1 cellular context compared by ENCODE assay signal in genomic region chr7:128671992-128672391, GRCh38.
TF ChIP-seq lines count a peak whose summit lies in the region.

Gene GARIN1A, plus strand, starts transcription at chr7:128672292. Its CDS starts 106 bp downstream, at chr7:128672398.

TF ChIP-seq in IMR-90, 13 proteins besides CTCF, POLR2A, EP300 and RAD21:
- no peak for TF ChIP-seq CEBPB (IDR thresholded peaks at IDR 0.05; ENCODE audit: low read depth, low read length)
- no peak for TF ChIP-seq NFE2L2 (IDR thresholded peaks at IDR 0.05; ENCODE audit: low read depth, low read length)
- TF ChIP-seq RCOR1 (IDR thresholded peaks at IDR 0.05; ENCODE audit: insufficient replicate concordance, low read length) = no peak
- no peak for TF ChIP-seq RFX5 (IDR thresholded peaks at IDR 0.05; ENCODE audit: low read depth, low read length)
- no peak for TF ChIP-seq BHLHE40 (IDR thresholded peaks at IDR 0.05; ENCODE audit: low read depth, low read length)
- TF ChIP-seq SMC3 (IDR thresholded peaks at IDR 0.05; ENCODE audit: low read depth, low read length) = no peak
- no peak for TF ChIP-seq MXI1 (IDR thresholded peaks at IDR 0.05; ENCODE audit: borderline replicate concordance, low read depth, low read length)
- TF ChIP-seq USF2 (IDR thresholded peaks at IDR 0.05; ENCODE audit: low read depth, low read length) = no peak
- no peak for TF ChIP-seq FOS (IDR thresholded peaks at IDR 0.05; ENCODE audit: low read depth, low read length)
- no peak for TF ChIP-seq CHD1 (IDR thresholded peaks at IDR 0.05; ENCODE audit: low read depth, low read length)
- no peak for TF ChIP-seq MAZ (IDR thresholded peaks at IDR 0.05; ENCODE audit: borderline replicate concordance, low read depth, low read length)
- no peak for TF ChIP-seq ELK1 (IDR thresholded peaks at IDR 0.05; ENCODE audit: borderline replicate concordance, low read depth, low read length)
- no peak for TF ChIP-seq MAFK (IDR thresholded peaks at IDR 0.05; ENCODE audit: low read depth, low read length)
TF ChIP-seq in IMR-90: peak in this region for 0.
